10 cellular contexts compared by ENCODE assay signal in genomic region chr20:49285813-49286494, GRCh38. TPM values are rescaled to one million over a fixed set of nuclear protein-coding genes. Genes with fewer than 3 reads are reported as not detected.
A peak's percentile ranks its signal among the peaks of the same experiment; 100 is the strongest.
DNase-seq lines count a peak whose midpoint lies in the region; ATAC-seq and TF ChIP-seq lines count a peak whose summit lies in the region.
"Had no signal": no experiment of that assay in that cellular context is flagged by ENCODE, and none has a peak within 500 bp of the region (broad histone marks: within the 10 kb centered on the region; RNA-seq: fewer than 3 reads in every experiment).

No MANE protein-coding gene starts in this region.

- H3K4me1 ChIP-seq in heart right ventricle = peaks cover 0 to 48% (median 26%) of the 10 kb centered on the region in 9 donors
- H3K4me1 ChIP-seq: parathyroid adenoma had no signal

- H3K27me3 Mint-ChIP-seq in IgD-negative memory B cell (peaks cover 2% of the 10 kb centered on the region), nephron progenitor cell (ENCODE audit: low read depth, poor library complexity) (no peaks in the 10 kb centered on the region)
- no peaks in the 10 kb centered on the region for H3K27me3 Mint-ChIP-seq in activated naive CD8-positive, alpha-beta T cell treated with anti-CD3 and anti-CD28 coated beads, Interleukin-2, amount 10 ng/mL, durations not matched to agents 7 days and 5 days
- H3K27me3 Mint-ChIP-seq: dendritic cell treated with granulocyte-macrophage colony-stimulating factor and Interleukin-4, amounts not matched to agents 40 ng/mL and 50 ng/mL, for 4 days had no signal

- no peak overlapping the region for H3K4me3 ChIP-seq in heart right ventricle

- POLR2A ChIA-PET in activated naive CD8-positive, alpha-beta T cell treated with anti-CD3 and anti-CD28 coated beads, Interleukin-2, amount 10 ng/mL, durations not matched to agents 7 days and 5 days (lab: Charles Lee) = no interaction called here

- TF ChIP-seq CTCF in nephron progenitor cell (IDR thresholded peaks at IDR 0.05) (no peak), heart right ventricle (IDR thresholded peaks at IDR 0.05) (no peak)

- H3K4me1 Mint-ChIP-seq in IgD-negative memory B cell (peaks cover 39 to 68% (median 53%) of the 10 kb centered on the region in 3 donors), nephron progenitor cell (peaks cover 62% of the 10 kb centered on the region)
- H3K4me1 Mint-ChIP-seq in activated naive CD8-positive, alpha-beta T cell treated with anti-CD3 and anti-CD28 coated beads, Interleukin-2, amount 10 ng/mL, durations not matched to agents 7 days and 5 days = peaks cover 60% of the 10 kb centered on the region

- intact Hi-C loops in heart right ventricle (cut with DNase I) = no loop called here
- intact Hi-C loops in left ventricle myocardium superior (cut with micrococcal nuclease) = no loop called here

- peak overlapping the region; percentile 46 to 95 (median 73) for H3K27ac Mint-ChIP-seq in IgD-negative memory B cell
- H3K27ac Mint-ChIP-seq in activated naive CD8-positive, alpha-beta T cell treated with anti-CD3 and anti-CD28 coated beads, Interleukin-2, amount 10 ng/mL, durations not matched to agents 7 days and 5 days = peak overlapping the region; percentile 50
- H3K27ac Mint-ChIP-seq in nephron progenitor cell = peak overlapping the region; percentile 93
- H3K27ac Mint-ChIP-seq: dendritic cell treated with granulocyte-macrophage colony-stimulating factor and Interleukin-4, amounts not matched to agents 40 ng/mL and 50 ng/mL, for 4 days had no signal

- H3K9me3 ChIP-seq in heart right ventricle = peaks cover 0 to 75% (median 31%) of the 10 kb centered on the region in 11 donors

- no peak overlapping the region for H3K27ac ChIP-seq in heart right ventricle
- H3K27ac ChIP-seq: parathyroid adenoma had no signal

- H3K9me3 Mint-ChIP-seq in IgD-negative memory B cell (peaks cover 12 to 55% (median 46%) of the 10 kb centered on the region in 3 donors), nephron progenitor cell (peaks cover 65% of the 10 kb centered on the region)
- peaks cover 42% of the 10 kb centered on the region for H3K9me3 Mint-ChIP-seq in activated naive CD8-positive, alpha-beta T cell treated with anti-CD3 and anti-CD28 coated beads, Interleukin-2, amount 10 ng/mL, durations not matched to agents 7 days and 5 days

- H3K4me3 Mint-ChIP-seq in IgD-negative memory B cell (peak overlapping the region in 3 of 4 donors; percentile 63 to 86 (median 86)), nephron progenitor cell (peak overlapping the region; percentile 63)
- H3K4me3 Mint-ChIP-seq in activated naive CD8-positive, alpha-beta T cell treated with anti-CD3 and anti-CD28 coated beads, Interleukin-2, amount 10 ng/mL, durations not matched to agents 7 days and 5 days = peak overlapping the region; percentile 47
- H3K4me3 Mint-ChIP-seq: dendritic cell treated with granulocyte-macrophage colony-stimulating factor and Interleukin-4, amounts not matched to agents 40 ng/mL and 50 ng/mL, for 4 days had no signal

- H3K27me3 ChIP-seq in heart right ventricle = no peaks in the 10 kb centered on the region

- 94% methylated on average over 4 of the region's 4 CpGs for WGBS in heart right ventricle, 2 donors

- DNase-seq in EL (peak; percentile 24), nephron progenitor cell (no peak), heart right ventricle (no peak), dermis blood vessel endothelial cell (no peak), left ventricle myocardium superior (no peak)
- DNase-seq in activated naive CD8-positive, alpha-beta T cell treated with anti-CD3 and anti-CD28 coated beads, Interleukin-2, amount 10 ng/mL, durations not matched to agents 7 days and 5 days = no peak
- DNase-seq: NCI-H146 had no signal

- no peak for ATAC-seq in activated naive CD8-positive, alpha-beta T cell treated with anti-CD3 and anti-CD28 coated beads, Interleukin-2, amount 10 ng/mL, durations not matched to agents 7 days and 5 days (ENCODE audit: low read depth)
- no peak for ATAC-seq in heart right ventricle
- ATAC-seq in left ventricle myocardium superior = no peak

- peaks cover 9 to 100% (median 99%) of the 10 kb centered on the region in 9 donors for H3K36me3 ChIP-seq in heart right ventricle

- H3K36me3 Mint-ChIP-seq in IgD-negative memory B cell (peaks cover 81% of the 10 kb centered on the region), nephron progenitor cell (ENCODE audit: low read depth) (peaks cover 100% of the 10 kb centered on the region)
- H3K36me3 Mint-ChIP-seq in activated naive CD8-positive, alpha-beta T cell treated with anti-CD3 and anti-CD28 coated beads, Interleukin-2, amount 10 ng/mL, durations not matched to agents 7 days and 5 days = peaks cover 97% of the 10 kb centered on the region

RNA-seq across cellular contexts. Expression of gene ZNFX1, which starts 8.1 kb away (rescaled TPM):
- 45.2 TPM for polyA plus RNA-seq in IgD-negative memory B cell
- total RNA-seq in activated naive CD8-positive, alpha-beta T cell treated with anti-CD3 and anti-CD28 coated beads, Interleukin-2, amount 10 ng/mL, durations not matched to agents 7 days and 5 days = 10 to 100 TPM; 64.2 to 66.6 TPM
- total RNA-seq in heart right ventricle = 10 to 100 TPM; 18.9 to 49.5 (median 24.8) TPM
- polyA plus RNA-seq in heart right ventricle = 1 to 10 TPM; 7.8 to 8.5 TPM
- total RNA-seq in dermis blood vessel endothelial cell = 47.0 and 48.0 TPM in 2 replicates
- 20.6 TPM for total RNA-seq in left ventricle myocardium superior
